In genomic region chr1:43172532-43172972, GRCh38 we compare ENCODE assay signal across 1 cellular context.
A peak's percentile ranks its signal among the peaks of the same experiment; 100 is the strongest.
TF ChIP-seq lines count a peak whose summit lies in the region.

No MANE protein-coding gene starts in this region.

TF ChIP-seq in HepG2, 621 proteins besides CTCF, POLR2A, EP300 and RAD21 (continued from another document):
- TF ChIP-seq HNRNPK (IDR thresholded peaks at IDR 0.05; ENCODE audit: low read depth, low read length, poor library complexity, severe bottlenecking) (peak; percentile 39), KLF12 (CRISPR knock-in tag; IDR thresholded peaks at IDR 0.05; ENCODE audit: borderline replicate concordance) (peak; percentile 40; the same call in 1 of the 2 replicates), ZNF10 (CRISPR knock-in tag; IDR thresholded peaks at IDR 0.05; ENCODE audit: borderline replicate concordance, low read depth) (no peak), ZNF605 (CRISPR knock-in tag; IDR thresholded peaks at IDR 0.05) (0 out of 2 replicates have a peak, but pooled peaks have one; percentile 57), ZNF430 (CRISPR knock-in tag; IDR thresholded peaks at IDR 0.05) (peak; percentile 42; the same call in 1 of the 2 replicates), ATF7-NPFF (CRISPR knock-in tag; IDR thresholded peaks at IDR 0.05; ENCODE audit: low read depth) (no peak), ZNF558 (CRISPR knock-in tag; IDR thresholded peaks at IDR 0.05; ENCODE audit: borderline replicate concordance) (no peak), ZNF234 (CRISPR knock-in tag; conservative IDR thresholded peaks at IDR 0.05) (peak; percentile 52; the same call in 1 of the 2 replicates), NR2C2 (CRISPR knock-in tag; IDR thresholded peaks at IDR 0.05; ENCODE audit: borderline replicate concordance) (no peak), PAXIP1 (CRISPR knock-in tag; conservative IDR thresholded peaks at IDR 0.05) (0 out of 2 replicates have a peak, but pooled peaks have one; percentile 4), NKX3-1 (CRISPR knock-in tag; IDR thresholded peaks at IDR 0.05) (peak; percentile 87), MYPOP (CRISPR knock-in tag; IDR thresholded peaks at IDR 0.05) (peak; percentile 48; the same call in 1 of the 2 replicates), NR2F6 (IDR thresholded peaks at IDR 0.05) (no peak), NR2F6 (CRISPR knock-in tag; IDR thresholded peaks at IDR 0.05) (0 out of 2 replicates have a peak, but pooled peaks have one; percentile 4), TFDP2 (CRISPR knock-in tag; IDR thresholded peaks at IDR 0.05) (peak; percentile 86), ZNF230 (CRISPR knock-in tag; IDR thresholded peaks at IDR 0.05) (0 out of 2 replicates have a peak, but pooled peaks have one; percentile 43), ZNF792 (CRISPR knock-in tag; IDR thresholded peaks at IDR 0.05) (0 out of 2 replicates have a peak, but pooled peaks have one; percentile 19), ZNF768 (CRISPR knock-in tag; IDR thresholded peaks at IDR 0.05) (no peak), ZNF331 (CRISPR knock-in tag; IDR thresholded peaks at IDR 0.05) (peak; percentile 43; the same call in 1 of the 2 replicates), MAX (IDR thresholded peaks at IDR 0.05) (peak; percentile 92), TEF (CRISPR knock-in tag; IDR thresholded peaks at IDR 0.05) (peak; percentile 23; the same call in 1 of the 2 replicates), MXD1 (CRISPR knock-in tag; IDR thresholded peaks at IDR 0.05) (no peak), ZNF740 (CRISPR knock-in tag; IDR thresholded peaks at IDR 0.05) (0 out of 2 replicates have a peak, but pooled peaks have one; percentile 27), ZNF432 (CRISPR knock-in tag; IDR thresholded peaks at IDR 0.05; ENCODE audit: borderline replicate concordance) (no peak), DNMT3B (CRISPR knock-in tag; conservative IDR thresholded peaks at IDR 0.05) (0 out of 2 replicates have a peak, but pooled peaks have one; percentile 14), ZNF256 (CRISPR knock-in tag; conservative IDR thresholded peaks at IDR 0.05) (0 out of 2 replicates have a peak, but pooled peaks have one; percentile 55), THAP7 (CRISPR knock-in tag; IDR thresholded peaks at IDR 0.05) (0 out of 2 replicates have a peak, but pooled peaks have one; percentile 4), SOX5 (CRISPR knock-in tag; IDR thresholded peaks at IDR 0.05; ENCODE audit: borderline replicate concordance) (peak; percentile 24; the same call in 1 of the 2 replicates), ZNF549 (CRISPR knock-in tag; IDR thresholded peaks at IDR 0.05) (no peak), ZNF746 (CRISPR knock-in tag; IDR thresholded peaks at IDR 0.05) (peak; percentile 14; the same call in 1 of the 2 replicates)
